ENCODE assay signal across 5 cellular contexts in genomic region chr19:54274516-54274915, GRCh38. TPM values are rescaled to one million over a fixed set of nuclear protein-coding genes. Genes with fewer than 3 reads are reported as not detected.
"Had no signal": no experiment of that assay in that cellular context is flagged by ENCODE, and none has a peak within 500 bp of the region (broad histone marks: within the 10 kb centered on the region; RNA-seq: fewer than 3 reads in every experiment).

No MANE protein-coding gene starts in this region.

RNA-seq across cellular contexts. Expression of gene LILRB2, which starts 6.4 kb away (rescaled TPM):
- total RNA-seq: GM23248, H1, H9, HT-29, IMR-90 had no signal
- polyA plus RNA-seq: GM23248, H1, IMR-90 had no signal

RNA-seq across cellular contexts. Expression of gene LILRB5, which starts 17.4 kb away (rescaled TPM):
- total RNA-seq: GM23248, H1, HT-29, IMR-90 had no signal
- polyA plus RNA-seq: GM23248, IMR-90 had no signal

RNA-seq across cellular contexts. Expression of gene LILRA6, which starts 31.9 kb away (rescaled TPM):
- total RNA-seq: GM23248, H1, H9, HT-29, IMR-90 had no signal
- polyA plus RNA-seq: GM23248, H1, IMR-90 had no signal

RNA-seq across cellular contexts. Expression of gene LILRA5, which starts 38.5 kb away (rescaled TPM):
- total RNA-seq: GM23248, H1, H9, HT-29, IMR-90 had no signal
- polyA plus RNA-seq: GM23248, H1, IMR-90 had no signal

RNA-seq across cellular contexts. Expression of gene LILRB3, which starts 51.7 kb away (rescaled TPM):
- total RNA-seq: GM23248, H1, H9, HT-29, IMR-90 had no signal
- polyA plus RNA-seq: H1, IMR-90 had no signal
